In the genomic region with DNA sequence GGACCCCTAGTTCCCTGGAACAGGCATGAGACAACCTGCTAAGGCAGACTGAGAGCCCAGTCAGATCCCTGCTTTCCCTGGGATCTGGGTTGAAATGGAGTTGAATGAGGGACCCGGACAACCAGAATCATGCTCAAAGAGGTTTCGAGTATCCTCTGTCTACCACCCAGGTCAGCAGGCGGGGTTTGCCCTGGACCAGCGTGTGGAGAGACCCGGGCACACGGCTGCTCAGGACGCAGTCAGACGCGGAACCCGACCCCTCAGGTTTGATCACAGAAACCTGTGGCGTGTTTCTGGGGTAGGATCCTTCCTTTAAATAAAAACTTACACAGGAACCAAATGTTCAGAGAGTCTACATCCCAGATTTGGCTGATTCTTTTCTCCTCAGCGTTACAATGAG, we compare ENCODE assay signal across 22 cellular contexts.
A peak's percentile ranks its signal among the peaks of the same experiment; 100 is the strongest.
DNase-seq lines count a peak whose midpoint lies in the region; ATAC-seq and TF ChIP-seq lines count a peak whose summit lies in the region.
"Had no signal": no experiment of that assay in that cellular context is flagged by ENCODE, and none has a peak within 500 bp of the region (broad histone marks: within the 10 kb centered on the region; RNA-seq: fewer than 3 reads in every experiment).

No MANE protein-coding gene starts in this region.

- no peak overlapping the region for H3K27ac Mint-ChIP-seq in chondrocyte (ENCODE audit: unreplicated experiment)
- H3K27ac Mint-ChIP-seq: B cell; CD4-positive, alpha-beta T cell; CD8-positive, alpha-beta memory T cell had no signal

- ATAC-seq in HG02763 (IDR thresholded peaks at IDR 0.05; ENCODE audit: unreplicated experiment), result no peak
- ATAC-seq: GM12878 had no signal

- H3K9me3 Mint-ChIP-seq in chondrocyte (ENCODE audit: low read depth), result peaks cover 35% of the 10 kb centered on the region
- H3K9me3 Mint-ChIP-seq: CD4-positive, alpha-beta T cell had no signal

- no peaks in the 10 kb centered on the region for H3K4me1 Mint-ChIP-seq in chondrocyte (ENCODE audit: low read depth)
- H3K4me1 Mint-ChIP-seq: B cell; CD8-positive, alpha-beta memory T cell had no signal

- DNase-seq in cardiac septum (ENCODE audit: low spot score) (peak; percentile 36), right atrium auricular region (ENCODE audit: low spot score) (no peak), chondrocyte (ENCODE audit: low spot score) (peak; percentile 74), posterior vena cava (ENCODE audit: low spot score) (peak; percentile 44), suprapubic skin (ENCODE audit: low spot score in 2 of 2) (peak; percentile 17 to 41), NCI-H82 treated with DMSO at 0.1 percent for 48 hours (lab: John Stamatoyannopoulos, UW; ENCODE audit: unreplicated experiment) (no peak), dermis blood vessel endothelial cell (no peak)
- DNase-seq: CD4-positive, alpha-beta T cell; DMS 273 treated with DMSO at 0.1 percent for 48 hours; DMS79; EL; GDM1; GM23248; H7; HCEC 1CT had no signal

- TF ChIP-seq POLR2A in suprapubic skin (IDR thresholded peaks at IDR 0.05), result no peak

- no peaks in the 10 kb centered on the region for H3K36me3 Mint-ChIP-seq in chondrocyte (ENCODE audit: low read depth)
- H3K36me3 Mint-ChIP-seq: CD8-positive, alpha-beta memory T cell had no signal

- intact Hi-C loops in cardiac septum (cut with DNase I), result no loop called here
- intact Hi-C loops in posterior vena cava (cut with DNase I), result no loop called here

- no peak for TF ChIP-seq CTCF in right atrium auricular region (IDR thresholded peaks at IDR 0.05)
- no peak for TF ChIP-seq CTCF in chondrocyte (IDR thresholded peaks at IDR 0.05)
- TF ChIP-seq CTCF in suprapubic skin (IDR thresholded peaks at IDR 0.05), result no peak

- no peaks in the 10 kb centered on the region for H3K4me1 ChIP-seq in right atrium auricular region
- no peaks in the 10 kb centered on the region for H3K4me1 ChIP-seq in suprapubic skin
- H3K4me1 ChIP-seq: BLaER1 had no signal

- H3K9me3 ChIP-seq in right atrium auricular region (no peaks in the 10 kb centered on the region), suprapubic skin (no peaks in the 10 kb centered on the region)
- H3K9me3 ChIP-seq: BLaER1 had no signal

- no peak overlapping the region for H3K4me3 Mint-ChIP-seq in chondrocyte (ENCODE audit: unreplicated experiment)
- H3K4me3 Mint-ChIP-seq: B cell; CD4-positive, alpha-beta T cell; CD8-positive, alpha-beta memory T cell had no signal

- H3K27me3 Mint-ChIP-seq in chondrocyte (ENCODE audit: low read depth), result no peaks in the 10 kb centered on the region
- H3K27me3 Mint-ChIP-seq: B cell; CD4-positive, alpha-beta T cell had no signal

- no peak overlapping the region for H3K4me3 ChIP-seq in right atrium auricular region
- H3K4me3 ChIP-seq in suprapubic skin, result no peak overlapping the region
- H3K4me3 ChIP-seq: BLaER1, GM12878, GM23248 had no signal

- H3K36me3 ChIP-seq in right atrium auricular region (no peaks in the 10 kb centered on the region), suprapubic skin (no peaks in the 10 kb centered on the region)
- H3K36me3 ChIP-seq: BLaER1 had no signal

- WGBS in suprapubic skin, result 78% methylated on average over 10 of the region's 12 CpGs

- H3K27ac ChIP-seq in right atrium auricular region (no peak overlapping the region), suprapubic skin (no peak overlapping the region)
- H3K27ac ChIP-seq: 22Rv1, BLaER1, C4-2B, GM23248 had no signal

- TF ChIP-seq EP300 in suprapubic skin (IDR thresholded peaks at IDR 0.05), result no peak

- H3K27me3 ChIP-seq in right atrium auricular region, result no peaks in the 10 kb centered on the region
- no peaks in the 10 kb centered on the region for H3K27me3 ChIP-seq in suprapubic skin
- H3K27me3 ChIP-seq: BLaER1 had no signal

Comparison
In these comparisons a context has a peak if more than half of its experiments do, and no peak if none do; other contexts are left out.
1. DNase-seq: peak in cardiac septum (single experiment), chondrocyte (single experiment), posterior vena cava (single experiment) and suprapubic skin (2 of 2); none in right atrium auricular region (single experiment), NCI-H82 treated with DMSO at 0.1 percent for 48 hours (single experiment) and dermis blood vessel endothelial cell (single experiment).